11 cellular contexts compared by ENCODE assay signal in the genomic region with DNA sequence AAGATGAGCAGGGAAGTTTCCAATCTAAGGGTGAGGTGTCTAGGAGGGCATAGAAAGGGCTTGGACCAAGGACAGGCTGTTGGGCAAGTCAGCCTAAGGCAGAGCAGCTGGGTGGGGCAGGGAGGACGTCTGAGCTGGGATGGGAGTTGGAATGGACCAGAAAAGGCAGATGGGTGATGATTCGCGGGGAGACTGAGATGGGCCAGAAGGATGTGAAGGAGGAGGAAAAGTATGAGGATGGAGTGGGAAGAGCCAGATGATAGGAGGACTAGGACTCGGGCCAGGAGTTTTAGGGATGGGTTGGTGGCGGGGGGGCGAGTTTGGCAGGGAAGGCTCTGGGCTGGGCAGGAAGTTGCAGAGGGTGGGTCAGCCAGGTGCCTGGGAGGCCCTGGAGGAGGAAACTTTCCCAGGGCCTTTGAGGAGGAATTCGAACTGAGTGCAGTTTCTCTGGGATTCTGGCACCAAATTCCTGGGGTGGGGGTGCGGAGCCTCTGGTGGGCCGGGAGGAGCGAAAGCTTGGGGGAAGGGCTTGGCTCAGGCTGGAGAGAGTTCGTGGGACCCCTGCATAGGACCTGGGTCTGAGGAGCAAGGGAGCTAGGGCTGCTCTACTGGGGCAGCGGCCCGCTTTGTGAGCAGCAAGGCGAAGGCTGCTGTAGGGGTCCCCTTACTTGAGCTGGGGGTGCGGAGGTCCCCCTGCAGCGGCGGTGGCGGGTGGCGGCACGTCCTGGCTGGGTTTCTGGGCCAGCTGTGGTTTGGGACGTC. TPM values are rescaled to one million over a fixed set of nuclear protein-coding genes. Genes with fewer than 3 reads are reported as not detected.
DNase-seq lines count a peak whose midpoint lies in the region; ATAC-seq and TF ChIP-seq lines count a peak whose summit lies in the region.
"Had no signal": no experiment of that assay in that cellular context is flagged by ENCODE, and none has a peak within 500 bp of the region (broad histone marks: within the 10 kb centered on the region; RNA-seq: fewer than 3 reads in every experiment).

No MANE protein-coding gene starts in this region.

- TF ChIP-seq CTCF in mesothelial cell of epicardium (IDR thresholded peaks at IDR 0.05; ENCODE audit: unreplicated experiment), result no peak

- intact Hi-C loops in activated naive CD4-positive, alpha-beta T cell treated with anti-CD3 and anti-CD28 coated beads for 36 hours (cut with micrococcal nuclease), result no loop called here

- H3K36me3 Mint-ChIP-seq in activated naive CD4-positive, alpha-beta T cell treated with anti-CD3 and anti-CD28 coated beads for 36 hours (ENCODE audit: low read depth), result peaks cover 13% of the 10 kb centered on the region
- H3K36me3 Mint-ChIP-seq in mesothelial cell of epicardium, result peaks cover 23% of the 10 kb centered on the region

- DNase-seq in activated naive CD4-positive, alpha-beta T cell treated with anti-CD3 and anti-CD28 coated beads for 36 hours, result no peak
- DNase-seq in activated naive CD4-positive, alpha-beta T cell treated with Interleukin-2 at 50 U/mL for 16 hours, result no peak
- DNase-seq in epithelial cell of prostate (ENCODE audit: low read depth, low spot score) (no peak), mesothelial cell of epicardium (ENCODE audit: low spot score in 2 of 2, unreplicated experiment in 2 of 2) (peak in 1 of 2 experiments; percentile 64), globus pallidus (ENCODE audit: low spot score) (no peak)
- DNase-seq: activated CD8-positive, alpha-beta memory T cell treated with anti-CD3 and anti-CD28 coated beads, Interleukin-2, amount 10 ng/mL, durations not matched to agents 7 days and 5 days; CD4-positive, CD25-positive, alpha-beta regulatory T cell; NCI-H2029 treated with DMSO at 0.1 percent for 48 hours had no signal

- ATAC-seq in HG03342 (IDR thresholded peaks at IDR 0.05; ENCODE audit: unreplicated experiment) (no peak), GM21717 (IDR thresholded peaks at IDR 0.05; ENCODE audit: unreplicated experiment) (no peak)

- CTCF ChIA-PET in activated naive CD4-positive, alpha-beta T cell treated with anti-CD3 and anti-CD28 coated beads for 36 hours (lab: Charles Lee), result interaction anchor here (0.6 kb wide), 1 partner anchor 11 kb away, joined by 3 read pairs; no protein-coding TSS in a partner anchor

- H3K27ac Mint-ChIP-seq in activated naive CD4-positive, alpha-beta T cell treated with anti-CD3 and anti-CD28 coated beads for 36 hours, result no peak overlapping the region
- H3K27ac Mint-ChIP-seq in mesothelial cell of epicardium, result peak overlapping the region; percentile 90
- H3K27ac Mint-ChIP-seq: activated CD8-positive, alpha-beta memory T cell treated with anti-CD3 and anti-CD28 coated beads, Interleukin-2, amount 10 ng/mL, durations not matched to agents 7 days and 5 days had no signal

- H3K4me3 ChIP-seq in urinary bladder (ENCODE audit: low read depth, low read length), result peak overlapping the region; percentile 44

- H3K27me3 Mint-ChIP-seq in activated naive CD4-positive, alpha-beta T cell treated with anti-CD3 and anti-CD28 coated beads for 36 hours (ENCODE audit: low read depth), result no peaks in the 10 kb centered on the region
- no peaks in the 10 kb centered on the region for H3K27me3 Mint-ChIP-seq in mesothelial cell of epicardium (ENCODE audit: low read depth)
- H3K27me3 Mint-ChIP-seq: activated CD8-positive, alpha-beta memory T cell treated with anti-CD3 and anti-CD28 coated beads, Interleukin-2, amount 10 ng/mL, durations not matched to agents 7 days and 5 days had no signal

- no peaks in the 10 kb centered on the region for H3K36me3 ChIP-seq in urinary bladder (ENCODE audit: insufficient read depth)

- H3K4me3 Mint-ChIP-seq in activated naive CD4-positive, alpha-beta T cell treated with anti-CD3 and anti-CD28 coated beads for 36 hours, result peak overlapping the region; percentile 19
- H3K4me3 Mint-ChIP-seq in mesothelial cell of epicardium, result peak overlapping the region; percentile 77
- H3K4me3 Mint-ChIP-seq: activated CD8-positive, alpha-beta memory T cell treated with anti-CD3 and anti-CD28 coated beads, Interleukin-2, amount 10 ng/mL, durations not matched to agents 7 days and 5 days; CD4-positive, CD25-positive, alpha-beta regulatory T cell had no signal

- no peaks in the 10 kb centered on the region for H3K4me1 ChIP-seq in urinary bladder (ENCODE audit: insufficient read depth)

- WGBS in urinary bladder, result 9% methylated on average over 20 of the region's 21 CpGs

- no peaks in the 10 kb centered on the region for H3K9me3 Mint-ChIP-seq in activated naive CD4-positive, alpha-beta T cell treated with anti-CD3 and anti-CD28 coated beads for 36 hours
- peaks cover 18% of the 10 kb centered on the region for H3K9me3 Mint-ChIP-seq in mesothelial cell of epicardium

- H3K4me1 Mint-ChIP-seq in activated naive CD4-positive, alpha-beta T cell treated with anti-CD3 and anti-CD28 coated beads for 36 hours (ENCODE audit: low read depth), result peaks cover 11% of the 10 kb centered on the region
- peaks cover 17% of the 10 kb centered on the region for H3K4me1 Mint-ChIP-seq in mesothelial cell of epicardium

- H3K27ac ChIP-seq in epithelial cell of prostate, result peak overlapping the region; percentile 78
- H3K27ac ChIP-seq in urinary bladder (ENCODE audit: low read depth), result peak overlapping the region; percentile 58

RNA-seq across cellular contexts. Expression of gene TIMP1, which starts 8.7 kb away (rescaled TPM):
- 1 to 10 TPM; 6.7 to 9.4 TPM for total RNA-seq in activated naive CD4-positive, alpha-beta T cell treated with anti-CD3 and anti-CD28 coated beads for 36 hours
- total RNA-seq in mesothelial cell of epicardium (117 to 124 TPM (median 120 TPM) in 3 replicates), urinary bladder (77.2 TPM)
- polyA plus RNA-seq in urinary bladder, result 555 TPM

RNA-seq across cellular contexts. Expression of gene ARAF, which starts 12.5 kb away (rescaled TPM):
- total RNA-seq in activated naive CD4-positive, alpha-beta T cell treated with anti-CD3 and anti-CD28 coated beads for 36 hours, result 10 to 100 TPM; 65.9 to 71.5 TPM
- total RNA-seq in mesothelial cell of epicardium (64.5 to 70.3 TPM (median 68.5 TPM) in 3 replicates), urinary bladder (12.3 TPM)
- polyA plus RNA-seq in urinary bladder, result 45.4 TPM

RNA-seq across cellular contexts. Expression of gene SYN1, which starts 46.1 kb away (rescaled TPM):
- total RNA-seq in activated naive CD4-positive, alpha-beta T cell treated with anti-CD3 and anti-CD28 coated beads for 36 hours, result under 1 TPM; 0.12 to 0.36 TPM
- total RNA-seq in mesothelial cell of epicardium, result 3.7 to 4.4 TPM (median 4.2 TPM) in 3 replicates
- 0.63 TPM for total RNA-seq in urinary bladder
- polyA plus RNA-seq in urinary bladder, result 2.0 TPM
- total RNA-seq: CD4-positive, CD25-positive, alpha-beta regulatory T cell had no signal

RNA-seq across cellular contexts. Expression of gene CFP, which starts 56.2 kb away (rescaled TPM):
- total RNA-seq in activated naive CD4-positive, alpha-beta T cell treated with anti-CD3 and anti-CD28 coated beads for 36 hours, result 1 to 10 TPM; 5.1 to 6.8 TPM
- total RNA-seq in mesothelial cell of epicardium (0.97 to 1.2 TPM (median 0.99 TPM) in 3 replicates), urinary bladder (0.79 TPM)
- 3.3 TPM for polyA plus RNA-seq in urinary bladder
